In genomic region chr15:52020253-52021085, GRCh38 we compare ENCODE assay signal across 1 cellular context.
TF ChIP-seq lines count a peak whose summit lies in the region.

No MANE protein-coding gene starts in this region.

TF ChIP-seq in K562, 482 proteins besides CTCF, POLR2A, EP300 and RAD21 (continued from another document and continues in another):
- no peak for TF ChIP-seq E2F8 (IDR thresholded peaks at IDR 0.05; ENCODE audit: low read depth, partially characterized antibody)
- no peak; the same call in 1 of the 2 replicates for TF ChIP-seq ZFX (CRISPR knock-in tag; IDR thresholded peaks at IDR 0.05)
- TF ChIP-seq STAT5A (IDR thresholded peaks at IDR 0.05; ENCODE audit: borderline replicate concordance, low read length): no peak
- TF ChIP-seq TBP (optimal IDR thresholded peaks at IDR 0.05; ENCODE audit: low read depth, low read length): no peak
- no peak for TF ChIP-seq L3MBTL2 (IDR thresholded peaks at IDR 0.05)
- no peak for TF ChIP-seq ZNF75A (CRISPR knock-in tag; IDR thresholded peaks at IDR 0.05)
- 0 out of 4 replicates have a peak, but pooled peaks of 1 of the 2 experiments have one; percentile 6 for TF ChIP-seq MLLT1 (IDR thresholded peaks at IDR 0.05)
- no peak for TF ChIP-seq IRF9 (tag; IDR thresholded peaks at IDR 0.05)
- no peak for TF ChIP-seq RNF2 (IDR thresholded peaks at IDR 0.05)
- no peak for TF ChIP-seq TCF7L2 (IDR thresholded peaks at IDR 0.05; ENCODE audit: low read depth, low read length)
- no peak for TF ChIP-seq NR2C1 (IDR thresholded peaks at IDR 0.05)
- TF ChIP-seq NR2C1 (tag; IDR thresholded peaks at IDR 0.05): no peak
- TF ChIP-seq SMARCB1 (IDR thresholded peaks at IDR 0.05; ENCODE audit: insufficient read length, low read depth): no peak
- TF ChIP-seq ZNF696 (CRISPR knock-in tag; conservative IDR thresholded peaks at IDR 0.05): no peak
- TF ChIP-seq MEF2D (tag; conservative IDR thresholded peaks at IDR 0.05; ENCODE audit: low read depth): no peak
- TF ChIP-seq POLR2H (tag; IDR thresholded peaks at IDR 0.05; ENCODE audit: low read depth): peak; percentile 70
- TF ChIP-seq SPI1 (IDR thresholded peaks at IDR 0.05; ENCODE audit: borderline replicate concordance, low read depth, low read length): no peak
- TF ChIP-seq NCOA2 (IDR thresholded peaks at IDR 0.05; ENCODE audit: partially characterized antibody in 2 of 2): no peak
- no peak for TF ChIP-seq TRIM25 (IDR thresholded peaks at IDR 0.05; ENCODE audit: borderline replicate concordance)
- 0 out of 2 replicates have a peak, but pooled peaks have one; percentile 9 for TF ChIP-seq AFF4 (CRISPR knock-in tag; IDR thresholded peaks at IDR 0.05)
- no peak for TF ChIP-seq EHMT2 (IDR thresholded peaks at IDR 0.05)
- no peak for TF ChIP-seq KLF6 (CRISPR knock-in tag; IDR thresholded peaks at IDR 0.05; ENCODE audit: borderline replicate concordance)
- no peak for TF ChIP-seq NR2C2 (CRISPR knock-in tag; IDR thresholded peaks at IDR 0.05)
- 0 out of 2 replicates have a peak, but pooled peaks have one; percentile 6 for TF ChIP-seq NR2C2 (tag; IDR thresholded peaks at IDR 0.05)
- TF ChIP-seq ZBTB7A (IDR thresholded peaks at IDR 0.05; ENCODE audit: borderline replicate concordance, control insufficient read depth, low read depth, low read length): no peak
- TF ChIP-seq CCAR2 (IDR thresholded peaks at IDR 0.05; ENCODE audit: low read depth, low read length): no peak
- TF ChIP-seq SIRT6 (IDR thresholded peaks at IDR 0.05; ENCODE audit: low read depth, low read length): no peak
- TF ChIP-seq ATF3 (IDR thresholded peaks at IDR 0.05): no peak
- TF ChIP-seq ATF3 (CRISPR knock-in tag; conservative IDR thresholded peaks at IDR 0.05): no peak
- 0 out of 2 replicates have a peak, but pooled peaks have one; percentile 31 for TF ChIP-seq SP1 (CRISPR knock-in tag; IDR thresholded peaks at IDR 0.05)
- TF ChIP-seq ZNF780A (CRISPR knock-in tag; IDR thresholded peaks at IDR 0.05): no peak
- TF ChIP-seq HMG20B (CRISPR knock-in tag; IDR thresholded peaks at IDR 0.05): no peak
- no peak for TF ChIP-seq NFXL1 (CRISPR knock-in tag; IDR thresholded peaks at IDR 0.05)
- no peak for TF ChIP-seq RB1 (IDR thresholded peaks at IDR 0.05; ENCODE audit: low read depth)
- TF ChIP-seq DEAF1 (CRISPR knock-in tag; IDR thresholded peaks at IDR 0.05): peak; percentile 13; the same call in 1 of the 2 replicates
